Comparison of ENCODE assay signal across 30 cellular contexts in the genomic region with DNA sequence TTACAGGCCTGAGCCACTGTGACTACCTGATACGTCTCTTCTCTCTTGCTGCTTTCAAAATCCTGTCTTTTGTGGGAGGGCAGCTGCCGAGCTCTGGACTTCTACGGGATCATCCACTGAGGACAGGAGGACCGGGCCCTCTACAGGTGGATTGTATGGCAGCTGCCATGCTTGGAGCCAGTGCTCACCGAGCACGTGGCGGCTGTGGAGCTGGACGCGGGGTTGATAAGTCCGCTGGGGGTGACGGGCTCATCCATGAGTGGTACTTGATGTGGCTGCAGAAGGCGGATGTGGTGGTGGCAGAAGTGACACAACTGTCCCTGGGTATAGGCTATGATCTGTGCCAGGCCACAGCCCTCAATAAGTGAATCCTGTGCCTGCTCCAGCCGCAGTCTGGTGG. TPM values are rescaled to one million over a fixed set of nuclear protein-coding genes. Genes with fewer than 3 reads are reported as not detected.
DNase-seq lines count a peak whose midpoint lies in the region; ATAC-seq, FAIRE-seq and TF ChIP-seq lines count a peak whose summit lies in the region.
"Had no signal": no experiment of that assay in that cellular context is flagged by ENCODE, and none has a peak within 500 bp of the region (broad histone marks: within the 10 kb centered on the region; RNA-seq: fewer than 3 reads in every experiment).

No MANE protein-coding gene starts in this region.

- TF ChIP-seq EP300 in HepG2 (IDR thresholded peaks at IDR 0.05; ENCODE audit: low read depth in 2 of 2, low read length in 2 of 2) = no peak
- no peak for TF ChIP-seq EP300 in HepG2 (CRISPR knock-in tag; IDR thresholded peaks at IDR 0.05; ENCODE audit: borderline replicate concordance)

- H4K20me1 ChIP-seq in HepG2 (ENCODE audit: insufficient read depth, low read length) = no peaks in the 10 kb centered on the region

- no peaks in the 10 kb centered on the region for H3K9me3 Mint-ChIP-seq in Calu3 (ENCODE audit: low read depth, unreplicated experiment)
- peaks cover 0 to 2% (median 0%) of the 10 kb centered on the region in 6 donors for H3K9me3 Mint-ChIP-seq in immature natural killer cell
- H3K9me3 Mint-ChIP-seq: activated T-cell treated with anti-CD3 and anti-CD28 coated beads, Interleukin-2, amount 50 U/mL, for 24 hours; naive thymus-derived CD8-positive, alpha-beta T cell had no signal

- no peak for FAIRE-seq in HepG2 (lab: Jason Lieb, UNC)
- FAIRE-seq: D721Med, keratinocyte had no signal

- H3K9ac ChIP-seq in HepG2 (ENCODE audit: insufficient read depth, low read depth, low read length) = no peak overlapping the region

- H3K27ac Mint-ChIP-seq in Calu3 (ENCODE audit: unreplicated experiment) (peak overlapping the region; percentile 40), immature natural killer cell (no peak overlapping the region)
- H3K27ac Mint-ChIP-seq: activated T-cell treated with anti-CD3 and anti-CD28 coated beads, Interleukin-2, amount 50 U/mL, for 24 hours had no signal

- no peaks in the 10 kb centered on the region for H3K79me2 ChIP-seq in HepG2 (ENCODE audit: insufficient read depth, low read length)

- 82% methylated on average over 6 of the region's 13 CpGs for WGBS in HepG2 (ENCODE audit: low lambda C conversion rate)

- H3K36me3 ChIP-seq in HepG2 (replicated peaks in 1 of 2; ENCODE audit: control insufficient read depth in 1 of 2, insufficient read depth in 2 of 2, low read length in 2 of 2) = no peaks in the 10 kb centered on the region
- H3K36me3 ChIP-seq in uterus = no peaks in the 10 kb centered on the region
- H3K36me3 ChIP-seq: HAP-1, ovary had no signal

- H2AFZ ChIP-seq in HepG2 (ENCODE audit: low read length) = no peak overlapping the region

- no peak overlapping the region for H3K4me2 ChIP-seq in HepG2 (ENCODE audit: low read depth, low read length)

- in situ Hi-C loops in HepG2 (cut with HindIII; ENCODE audit: extremely low pct_ligation_motif_present, low pct_unique_long_range_greater_than_20kb) = no loop called here

- H3K4me3 Mint-ChIP-seq in Calu3 (ENCODE audit: low read depth, unreplicated experiment) (no peak overlapping the region), immature natural killer cell (no peak overlapping the region)
- H3K4me3 Mint-ChIP-seq: activated T-cell treated with anti-CD3 and anti-CD28 coated beads, Interleukin-2, amount 50 U/mL, for 24 hours; naive thymus-derived CD8-positive, alpha-beta T cell had no signal

- peaks cover 8% of the 10 kb centered on the region for H3K4me1 Mint-ChIP-seq in Calu3 (ENCODE audit: low read depth, unreplicated experiment)
- no peaks in the 10 kb centered on the region for H3K4me1 Mint-ChIP-seq in immature natural killer cell

- TF ChIP-seq POLR2A in HepG2 (IDR thresholded peaks at IDR 0.05; ENCODE audit: insufficient read depth in 1 of 2, low read depth in 2 of 2, low read length in 2 of 2) (no peak), uterus (IDR thresholded peaks at IDR 0.05) (no peak)

- H3K27ac ChIP-seq in 22Rv1 (no peak overlapping the region), HepG2 (ENCODE audit: extremely low read length, insufficient read depth, low read length) (no peak overlapping the region), uterus (no peak overlapping the region)
- H3K27ac ChIP-seq: body of pancreas, C4-2B, ovary had no signal

- H3K4me3 ChIP-seq in HepG2 (replicated peaks in 1 of 3; ENCODE audit: insufficient read depth in 1 of 3, low read depth in 2 of 3, low read length in 3 of 3) (no peak overlapping the region), uterus (no peak overlapping the region)
- H3K4me3 ChIP-seq: body of pancreas, HAP-1, ovary had no signal

- H3K27me3 ChIP-seq in HepG2 (ENCODE audit: control insufficient read depth in 1 of 2, insufficient read depth in 2 of 2, low read length in 2 of 2) = no peaks in the 10 kb centered on the region
- no peaks in the 10 kb centered on the region for H3K27me3 ChIP-seq in uterus
- H3K27me3 ChIP-seq: body of pancreas, ovary had no signal

- TF ChIP-seq CTCF in 22Rv1 (IDR thresholded peaks at IDR 0.05) = peak; percentile 24; the same call in 1 of the 2 replicates
- no peak for TF ChIP-seq CTCF in Calu3 (IDR thresholded peaks at IDR 0.05; ENCODE audit: unreplicated experiment)
- no peak for TF ChIP-seq CTCF in HepG2 (CRISPR knock-in tag; IDR thresholded peaks at IDR 0.05)
- TF ChIP-seq CTCF in uterus (IDR thresholded peaks at IDR 0.05) = no peak

- ATAC-seq in HepG2 = no peak
- ATAC-seq: body of pancreas; naive thymus-derived CD8-positive, alpha-beta T cell; PC-3; Right ventricle myocardium inferior; SK-N-SH treated with all-trans-retinoic acid at 6 μM for 48 hours had no signal

- H3K27me3 Mint-ChIP-seq in Calu3 (ENCODE audit: unreplicated experiment) (no peaks in the 10 kb centered on the region), immature natural killer cell (ENCODE audit: low read depth in 3 of 3) (peaks cover 0 to 5% (median 2%) of the 10 kb centered on the region in 3 donors)
- H3K27me3 Mint-ChIP-seq: activated T-cell treated with anti-CD3 and anti-CD28 coated beads, Interleukin-2, amount 50 U/mL, for 24 hours; naive thymus-derived CD8-positive, alpha-beta T cell had no signal

- BruUV-seq in Calu3 (replicated peaks; lab: Mats Ljungman, UMichigan) = no TSS peak
- BruUV-seq in HepG2 (replicated peaks; lab: Mats Ljungman, UMichigan) = no TSS peak

- TF ChIP-seq RAD21 in HepG2 (CRISPR knock-in tag; IDR thresholded peaks at IDR 0.05) = no peak

- DNase-seq in Calu3 = no peak
- DNase-seq in NCI-H2029 treated with DMSO at 0.1 percent for 48 hours (lab: John Stamatoyannopoulos, UW) = peak; percentile 3
- DNase-seq in HepG2 (ENCODE audit: low spot score) = no peak
- no peak for DNase-seq in immature natural killer cell
- no peak for DNase-seq in uterus
- no peak for DNase-seq in GM19238 (ENCODE audit: insufficient read length, low spot score)
- DNase-seq in SKM-1 treated with dmso at 0.1 percent for 144 hours (lab: John Stamatoyannopoulos, UW; ENCODE audit: unreplicated experiment) = no peak
- DNase-seq: activated CD4-positive, alpha-beta T cell treated with anti-CD3 and anti-CD28 coated beads for 48 hours; activated gamma-delta T cell treated with Interleukin-2 at 50 U/mL for 16 hours; activated T-cell treated with anti-CD3 and anti-CD28 coated beads, Interleukin-2, amount 50 U/mL, for 24 hours; body of pancreas; cerebellar nuclear complex; IMR-90; midbrain; naive thymus-derived CD8-positive, alpha-beta T cell; NCI-H2107; NCI-H446 treated with DMSO at 0.1 percent for 48 hours; ovary; PC-3; stimulated activated CD4-positive, alpha-beta T cell treated with anti-CD3 and anti-CD28 coated beads, Interleukin-2, amount 100 ng/mL, for 24 hours; T-helper 2 cell; trophoblast cell had no signal

- CTCF ChIA-PET in Calu3 (lab: Charles Lee) = no interaction called here
- CTCF ChIA-PET in HepG2 (lab: Yijun Ruan, JAX; ENCODE audit: low intra/inter-chr PET ratio, low total read pairs) = no interaction called here

- H3K9me3 ChIP-seq in HepG2 (ENCODE audit: low read length) = no peaks in the 10 kb centered on the region
- no peaks in the 10 kb centered on the region for H3K9me3 ChIP-seq in uterus
- H3K9me3 ChIP-seq: body of pancreas, HAP-1, ovary had no signal

- H3K4me1 ChIP-seq in HepG2 (ENCODE audit: insufficient read depth, low read length) (peaks cover 32% of the 10 kb centered on the region), uterus (no peaks in the 10 kb centered on the region)
- H3K4me1 ChIP-seq: HAP-1 had no signal

- POLR2A ChIA-PET in HepG2 (lab: Yijun Ruan, JAX) = interaction anchor here (1.0 kb wide), 1 partner anchor 41 kb away, joined by 3 read pairs; a partner anchor contains a TSS

- H3K36me3 Mint-ChIP-seq in Calu3 (ENCODE audit: insufficient read depth, unreplicated experiment) = peaks cover 59% of the 10 kb centered on the region
- no peaks in the 10 kb centered on the region for H3K36me3 Mint-ChIP-seq in immature natural killer cell
- H3K36me3 Mint-ChIP-seq: naive thymus-derived CD8-positive, alpha-beta T cell had no signal

- intact Hi-C loops in Calu3 (cut with micrococcal nuclease; ENCODE audit: unreplicated experiment) = no loop called here
- intact Hi-C loops in HepG2 (cut with micrococcal nuclease; ENCODE audit: unreplicated experiment) = no loop called here
- intact Hi-C loops in uterus (cut with DNase I; ENCODE audit: low total_unique reads) = no loop called here

RNA-seq across cellular contexts. Expression of a gene that starts 1.8 kb away (rescaled TPM):
- 9.3 and 10.7 TPM in 2 replicates for total RNA-seq in Calu3 (2022)
- 0.18 and 1.0 TPM in 2 replicates for total RNA-seq in HepG2 (2016; rRNA removed; fragmentation: Illumina TruSeq; extraction: Trizol)
- 0.53 and 0.61 TPM in 2 replicates for total RNA-seq in HepG2 (2016; cell fraction: cytosol; rRNA removed; fragmentation: Illumina TruSeq; extraction: Trizol; ENCODE audit: low read depth)
- total RNA-seq in HepG2 (2016; cell fraction: insoluble cytoplasmic fraction; rRNA removed; fragmentation: Illumina TruSeq; extraction: Trizol) = 0.22 and 1.2 TPM in 2 replicates
- 0.45 and 0.49 TPM in 2 replicates for total RNA-seq in HepG2 (2016; cell fraction: membrane; rRNA removed; fragmentation: Illumina TruSeq; extraction: Trizol)
- total RNA-seq in HepG2 (2016; cell fraction: nucleus; rRNA removed; fragmentation: Illumina TruSeq; extraction: Trizol) = 2.1 TPM in 2 replicates
- polyA plus RNA-seq in HepG2 (2011; rRNA removed) = 3.7 and 4.4 TPM in 2 replicates
- polyA plus RNA-seq in HepG2 (2011; cell fraction: cytosol; rRNA removed) = 1.6 and 2.3 TPM in 2 replicates
- polyA plus RNA-seq in HepG2 (2011; cell fraction: nucleus; rRNA removed) = 30.3 and 32.1 TPM in 2 replicates
- 1.9 and 2.5 TPM in 2 replicates for polyA plus RNA-seq in HepG2 (2012)
- 0.15 and 0.16 TPM in 2 replicates for polyA plus RNA-seq in HepG2 (2016; cell fraction: cytosol; fragmentation: Illumina TruSeq; extraction: Trizol; ENCODE audit: low read depth)
- polyA plus RNA-seq in HepG2 (2016; cell fraction: insoluble cytoplasmic fraction; fragmentation: Illumina TruSeq; extraction: Trizol; ENCODE audit: low read depth) = 0.16 and 0.46 TPM in 2 replicates
- 0.27 and 0.41 TPM in 2 replicates for polyA plus RNA-seq in HepG2 (2016; cell fraction: membrane; fragmentation: Illumina TruSeq; extraction: Trizol; ENCODE audit: low read depth)
- 3.2 and 4.0 TPM in 2 replicates for polyA plus RNA-seq in HepG2 (2016; cell fraction: nucleus; fragmentation: Illumina TruSeq; extraction: Trizol; ENCODE audit: insufficient read depth, low read depth)
- polyA minus RNA-seq in HepG2 (2011; rRNA and poly(A)+ RNA removed; ENCODE audit: low replicate concordance) = 1.3 and 4.2 TPM in 2 replicates
- 1.5 and 1.8 TPM in 2 replicates for polyA minus RNA-seq in HepG2 (2011; cell fraction: cytosol; rRNA and poly(A)+ RNA removed)
- 6.4 and 6.7 TPM in 2 replicates for polyA minus RNA-seq in HepG2 (2011; cell fraction: nucleus; rRNA and poly(A)+ RNA removed)
- not detected for polyA plus RNA-seq in immature natural killer cell
- 1 to 10 TPM in 1 of 4 donors, under 1 TPM in 1, not detected in 2; 0.62 to 2.0 TPM for total RNA-seq in uterus
- total RNA-seq: M059J, Right ventricle myocardium inferior had no signal

RNA-seq across cellular contexts. Expression of a gene that starts 41.9 kb away (rescaled TPM):
- total RNA-seq in Calu3 (2022) = 61.6 and 68.0 TPM in 2 replicates
- 87.8 and 107 TPM in 2 replicates for total RNA-seq in HepG2 (2016; rRNA removed; fragmentation: Illumina TruSeq; extraction: Trizol)
- total RNA-seq in HepG2 (2016; cell fraction: cytosol; rRNA removed; fragmentation: Illumina TruSeq; extraction: Trizol; ENCODE audit: low read depth) = 30.3 and 32.0 TPM in 2 replicates
- 97.5 and 126 TPM in 2 replicates for total RNA-seq in HepG2 (2016; cell fraction: insoluble cytoplasmic fraction; rRNA removed; fragmentation: Illumina TruSeq; extraction: Trizol)
- total RNA-seq in HepG2 (2016; cell fraction: membrane; rRNA removed; fragmentation: Illumina TruSeq; extraction: Trizol) = 35.9 and 38.9 TPM in 2 replicates
- total RNA-seq in HepG2 (2016; cell fraction: nucleus; rRNA removed; fragmentation: Illumina TruSeq; extraction: Trizol) = 42.2 and 49.2 TPM in 2 replicates
- 64.4 and 68.5 TPM in 2 replicates for polyA plus RNA-seq in HepG2 (2011; rRNA removed)
- 57.0 and 63.1 TPM in 2 replicates for polyA plus RNA-seq in HepG2 (2011; cell fraction: cytosol; rRNA removed)
- 12.8 and 16.1 TPM in 2 replicates for polyA plus RNA-seq in HepG2 (2011; cell fraction: nucleus; rRNA removed)
- polyA plus RNA-seq in HepG2 (2012) = 89.3 and 94.8 TPM in 2 replicates
- polyA plus RNA-seq in HepG2 (2016; cell fraction: cytosol; fragmentation: Illumina TruSeq; extraction: Trizol; ENCODE audit: low read depth) = 38.8 and 39.9 TPM in 2 replicates
- polyA plus RNA-seq in HepG2 (2016; cell fraction: insoluble cytoplasmic fraction; fragmentation: Illumina TruSeq; extraction: Trizol; ENCODE audit: low read depth) = 148 TPM in 2 replicates
- polyA plus RNA-seq in HepG2 (2016; cell fraction: membrane; fragmentation: Illumina TruSeq; extraction: Trizol; ENCODE audit: low read depth) = 33.5 and 37.6 TPM in 2 replicates
- polyA plus RNA-seq in HepG2 (2016; cell fraction: nucleus; fragmentation: Illumina TruSeq; extraction: Trizol; ENCODE audit: insufficient read depth, low read depth) = 91.1 and 93.0 TPM in 2 replicates
- polyA minus RNA-seq in HepG2 (2011; rRNA and poly(A)+ RNA removed; ENCODE audit: low replicate concordance) = 16.6 and 26.0 TPM in 2 replicates
- polyA minus RNA-seq in HepG2 (2011; cell fraction: cytosol; rRNA and poly(A)+ RNA removed) = 16.4 and 21.7 TPM in 2 replicates
- polyA minus RNA-seq in HepG2 (2011; cell fraction: nucleus; rRNA and poly(A)+ RNA removed) = 16.2 and 17.2 TPM in 2 replicates
- 100 to 1,000 TPM; 148 to 227 (median 214) TPM for polyA plus RNA-seq in immature natural killer cell
- 100 to 1,000 TPM in 1 of 4 donors, 10 to 100 TPM in 3; 36.5 to 116 (median 46.0) TPM for total RNA-seq in uterus

RNA-seq across cellular contexts. Expression of a gene that starts 53.0 kb away (rescaled TPM):
- 60.8 and 65.5 TPM in 2 replicates for total RNA-seq in Calu3 (2022)
- total RNA-seq in HepG2 (2016; rRNA removed; fragmentation: Illumina TruSeq; extraction: Trizol) = 8.3 and 13.3 TPM in 2 replicates
- 5.6 and 7.0 TPM in 2 replicates for total RNA-seq in HepG2 (2016; cell fraction: cytosol; rRNA removed; fragmentation: Illumina TruSeq; extraction: Trizol; ENCODE audit: low read depth)
- total RNA-seq in HepG2 (2016; cell fraction: insoluble cytoplasmic fraction; rRNA removed; fragmentation: Illumina TruSeq; extraction: Trizol) = 6.8 and 9.3 TPM in 2 replicates
- 17.0 and 23.0 TPM in 2 replicates for total RNA-seq in HepG2 (2016; cell fraction: membrane; rRNA removed; fragmentation: Illumina TruSeq; extraction: Trizol)
- 5.7 and 6.8 TPM in 2 replicates for total RNA-seq in HepG2 (2016; cell fraction: nucleus; rRNA removed; fragmentation: Illumina TruSeq; extraction: Trizol)
- polyA plus RNA-seq in HepG2 (2011; rRNA removed) = 26.6 and 32.8 TPM in 2 replicates
- polyA plus RNA-seq in HepG2 (2011; cell fraction: cytosol; rRNA removed) = 47.7 and 50.1 TPM in 2 replicates
- 14.7 and 19.6 TPM in 2 replicates for polyA plus RNA-seq in HepG2 (2011; cell fraction: nucleus; rRNA removed)
- polyA plus RNA-seq in HepG2 (2012) = 71.3 and 72.4 TPM in 2 replicates
- 125 and 160 TPM in 2 replicates for polyA plus RNA-seq in HepG2 (2016; cell fraction: cytosol; fragmentation: Illumina TruSeq; extraction: Trizol; ENCODE audit: low read depth)
- 51.2 and 59.0 TPM in 2 replicates for polyA plus RNA-seq in HepG2 (2016; cell fraction: insoluble cytoplasmic fraction; fragmentation: Illumina TruSeq; extraction: Trizol; ENCODE audit: low read depth)
- polyA plus RNA-seq in HepG2 (2016; cell fraction: membrane; fragmentation: Illumina TruSeq; extraction: Trizol; ENCODE audit: low read depth) = 114 and 133 TPM in 2 replicates
- polyA plus RNA-seq in HepG2 (2016; cell fraction: nucleus; fragmentation: Illumina TruSeq; extraction: Trizol; ENCODE audit: insufficient read depth, low read depth) = 38.0 and 39.5 TPM in 2 replicates
- polyA minus RNA-seq in HepG2 (2011; rRNA and poly(A)+ RNA removed; ENCODE audit: low replicate concordance) = 9.6 and 10.3 TPM in 2 replicates
- 9.8 and 10.2 TPM in 2 replicates for polyA minus RNA-seq in HepG2 (2011; cell fraction: cytosol; rRNA and poly(A)+ RNA removed)
- 8.1 and 15.5 TPM in 2 replicates for polyA minus RNA-seq in HepG2 (2011; cell fraction: nucleus; rRNA and poly(A)+ RNA removed)
- 100 to 1,000 TPM; 158 to 284 (median 174) TPM for polyA plus RNA-seq in immature natural killer cell
- 10 to 100 TPM in 3 of 4 donors, 1 to 10 TPM in 1; 8.3 to 98.0 (median 33.2) TPM for total RNA-seq in uterus

RNA-seq across cellular contexts. Expression of a gene that starts 58.4 kb away (rescaled TPM):
- total RNA-seq in Calu3 (2022) = 1.3 and 1.5 TPM in 2 replicates
- total RNA-seq in HepG2 (2016; rRNA removed; fragmentation: Illumina TruSeq; extraction: Trizol) = 0.07 TPM in 1 of 2 replicates, not detected in the other
- not detected in 2 replicates for total RNA-seq in HepG2 (2016; cell fraction: cytosol; rRNA removed; fragmentation: Illumina TruSeq; extraction: Trizol; ENCODE audit: low read depth)
- total RNA-seq in HepG2 (2016; cell fraction: insoluble cytoplasmic fraction; rRNA removed; fragmentation: Illumina TruSeq; extraction: Trizol) = not detected in 2 replicates
- not detected in 2 replicates for total RNA-seq in HepG2 (2016; cell fraction: membrane; rRNA removed; fragmentation: Illumina TruSeq; extraction: Trizol)
- total RNA-seq in HepG2 (2016; cell fraction: nucleus; rRNA removed; fragmentation: Illumina TruSeq; extraction: Trizol) = not detected in 2 replicates
- polyA plus RNA-seq in HepG2 (2011; rRNA removed) = not detected in 2 replicates
- not detected in 2 replicates for polyA plus RNA-seq in HepG2 (2011; cell fraction: cytosol; rRNA removed)
- 0.05 and 0.08 TPM in 2 replicates for polyA plus RNA-seq in HepG2 (2011; cell fraction: nucleus; rRNA removed)
- 0.07 TPM in 1 of 2 replicates, not detected in the other for polyA plus RNA-seq in HepG2 (2012)
- polyA plus RNA-seq in HepG2 (2016; cell fraction: cytosol; fragmentation: Illumina TruSeq; extraction: Trizol; ENCODE audit: low read depth) = not detected in 2 replicates
- polyA plus RNA-seq in HepG2 (2016; cell fraction: insoluble cytoplasmic fraction; fragmentation: Illumina TruSeq; extraction: Trizol; ENCODE audit: low read depth) = not detected in 2 replicates
- polyA plus RNA-seq in HepG2 (2016; cell fraction: membrane; fragmentation: Illumina TruSeq; extraction: Trizol; ENCODE audit: low read depth) = not detected in 2 replicates
- polyA plus RNA-seq in HepG2 (2016; cell fraction: nucleus; fragmentation: Illumina TruSeq; extraction: Trizol; ENCODE audit: insufficient read depth, low read depth) = not detected in 2 replicates
- 4.0 TPM in 1 of 2 replicates, not detected in the other for polyA minus RNA-seq in HepG2 (2011; rRNA and poly(A)+ RNA removed; ENCODE audit: low replicate concordance)
- not detected in 2 replicates for polyA minus RNA-seq in HepG2 (2011; cell fraction: cytosol; rRNA and poly(A)+ RNA removed)
- 0.25 and 0.39 TPM in 2 replicates for polyA minus RNA-seq in HepG2 (2011; cell fraction: nucleus; rRNA and poly(A)+ RNA removed)
- polyA plus RNA-seq in immature natural killer cell = 1 to 10 TPM in 2 of 3 donors, under 1 TPM in 1; 0.78 to 2.1 (median 1.2) TPM
- 10 to 100 TPM; 16.8 to 39.7 (median 18.7) TPM for total RNA-seq in uterus
